9 cellular contexts compared by ENCODE assay signal in genomic region chr15:91099616-91100560, GRCh38. TPM values are rescaled to one million over a fixed set of nuclear protein-coding genes. Genes with fewer than 3 reads are reported as not detected.
A peak's percentile ranks its signal among the peaks of the same experiment; 100 is the strongest.
DNase-seq lines count a peak whose midpoint lies in the region; ATAC-seq, FAIRE-seq and TF ChIP-seq lines count a peak whose summit lies in the region.
"Had no signal": no experiment of that assay in that cellular context is flagged by ENCODE, and none has a peak within 500 bp of the region (broad histone marks: within the 10 kb centered on the region; RNA-seq: fewer than 3 reads in every experiment).

Gene SV2B, plus strand, starts transcription at chr15:91100257. Its CDS starts 126,007 bp downstream, at chr15:91226264.

- peak within 1 kb of the TSS; percentile 50 to 67 (median 51) for H3K4me3 ChIP-seq in breast epithelium
- peak within 1 kb of the TSS; percentile 24 to 37 for H3K4me3 ChIP-seq in kidney (ENCODE audit: low read length in 2 of 2)
- no peak within 1 kb of the TSS for H3K4me3 ChIP-seq in SJCRH30

- DNase-seq in NCI-H2029 (lab: John Stamatoyannopoulos, UW) (peak; percentile 51), NCI-H2029 treated with DMSO at 0.1 percent for 48 hours (lab: John Stamatoyannopoulos, UW) (no peak), T-helper 9 cell (peak; percentile 18), breast epithelium (ENCODE audit: low spot score in 2 of 2) (no peak), kidney (peak; percentile 68), SJCRH30 (no peak)
- DNase-seq in stimulated activated CD4-positive, alpha-beta T cell treated with anti-CD3 and anti-CD28 coated beads, Interleukin-15, amount 100 ng/mL, for 48 hours (ENCODE audit: low read depth in 2 of 2) = peak; percentile 27 to 40
- DNase-seq: DND-41 had no signal

- H3K27me3 ChIP-seq in breast epithelium (peaks cover 0 to 52% of the 10 kb centered on the region in 2 donors), SJCRH30 (peaks cover 12% of the 10 kb centered on the region)

- no peak within 1 kb of the TSS for H3K9ac ChIP-seq in kidney (ENCODE audit: low read length in 2 of 2)

- no peak for TF ChIP-seq POLR2A in breast epithelium (IDR thresholded peaks at IDR 0.05)

- peak; percentile 45 for ATAC-seq in HG03565 (IDR thresholded peaks at IDR 0.05; ENCODE audit: unreplicated experiment)

- TF ChIP-seq CTCF in breast epithelium (IDR thresholded peaks at IDR 0.05) = no peak
- no peak for TF ChIP-seq CTCF in kidney (IDR thresholded peaks at IDR 0.05; ENCODE audit: borderline replicate concordance, extremely low read depth, insufficient read depth)

- H3K9me3 ChIP-seq in breast epithelium (no peaks in the 10 kb centered on the region), kidney (ENCODE audit: control insufficient read depth in 1 of 2, low read length in 2 of 2) (peaks cover 0 to 3% of the 10 kb centered on the region in 2 donors), SJCRH30 (replicated peaks) (peaks cover 6% of the 10 kb centered on the region; the same call in 1 of the 2 replicates)

- H3K4me1 ChIP-seq in breast epithelium = no peaks in the 10 kb centered on the region
- peaks cover 0 to 3% of the 10 kb centered on the region in 2 donors for H3K4me1 ChIP-seq in kidney (ENCODE audit: control insufficient read depth in 1 of 2, insufficient read depth in 1 of 2, low read depth in 1 of 2, low read length in 2 of 2)
- H3K4me1 ChIP-seq in SJCRH30 = no peaks in the 10 kb centered on the region

- H3K27ac ChIP-seq in breast epithelium (no peak within 1 kb of the TSS), kidney (ENCODE audit: low read depth in 2 of 2, low read length in 2 of 2) (no peak within 1 kb of the TSS), SJCRH30 (no peak within 1 kb of the TSS)

- no peaks in the 10 kb centered on the region for H3K36me3 ChIP-seq in breast epithelium
- no peaks in the 10 kb centered on the region for H3K36me3 ChIP-seq in kidney (ENCODE audit: control insufficient read depth in 1 of 2, insufficient read depth in 2 of 2, low read length in 2 of 2)
- no peaks in the 10 kb centered on the region for H3K36me3 ChIP-seq in SJCRH30

- intact Hi-C loops in breast epithelium (cut with DNase I; ENCODE audit: low total_unique reads) (no loop called here), kidney (cut with DNase I) (no loop called here)

- no peak for FAIRE-seq in kidney (lab: Jason Lieb, UNC)

RNA-seq across cellular contexts. Expression of gene SV2B, which starts in this region (rescaled TPM):
- 1 to 10 TPM in 2 of 3 donors, under 1 TPM in 1; 0.44 to 4.9 (median 2.2) TPM for total RNA-seq in breast epithelium
- 3.9 TPM for total RNA-seq in kidney
- 0.17 TPM for polyA plus RNA-seq in kidney (ENCODE audit: insufficient read depth, low read depth, low replicate concordance)
- total RNA-seq in SJCRH30 (2014; rRNA removed; shearing (Covaris generic)) = not detected in 2 replicates

Comparison
In these comparisons a context has a peak if more than half of its experiments do, and no peak if none do; other contexts are left out.
1. DNase-seq: peak in NCI-H2029 (single experiment), T-helper 9 cell (single experiment), kidney (single experiment) and stimulated activated CD4-positive, alpha-beta T cell treated with anti-CD3 and anti-CD28 coated beads, Interleukin-15, amount 100 ng/mL, for 48 hours (2 of 2); none in NCI-H2029 treated with DMSO at 0.1 percent for 48 hours (single experiment), breast epithelium (0 of 2) and SJCRH30 (0 of 2).